8 cellular contexts compared by ENCODE assay signal in the genomic region with DNA sequence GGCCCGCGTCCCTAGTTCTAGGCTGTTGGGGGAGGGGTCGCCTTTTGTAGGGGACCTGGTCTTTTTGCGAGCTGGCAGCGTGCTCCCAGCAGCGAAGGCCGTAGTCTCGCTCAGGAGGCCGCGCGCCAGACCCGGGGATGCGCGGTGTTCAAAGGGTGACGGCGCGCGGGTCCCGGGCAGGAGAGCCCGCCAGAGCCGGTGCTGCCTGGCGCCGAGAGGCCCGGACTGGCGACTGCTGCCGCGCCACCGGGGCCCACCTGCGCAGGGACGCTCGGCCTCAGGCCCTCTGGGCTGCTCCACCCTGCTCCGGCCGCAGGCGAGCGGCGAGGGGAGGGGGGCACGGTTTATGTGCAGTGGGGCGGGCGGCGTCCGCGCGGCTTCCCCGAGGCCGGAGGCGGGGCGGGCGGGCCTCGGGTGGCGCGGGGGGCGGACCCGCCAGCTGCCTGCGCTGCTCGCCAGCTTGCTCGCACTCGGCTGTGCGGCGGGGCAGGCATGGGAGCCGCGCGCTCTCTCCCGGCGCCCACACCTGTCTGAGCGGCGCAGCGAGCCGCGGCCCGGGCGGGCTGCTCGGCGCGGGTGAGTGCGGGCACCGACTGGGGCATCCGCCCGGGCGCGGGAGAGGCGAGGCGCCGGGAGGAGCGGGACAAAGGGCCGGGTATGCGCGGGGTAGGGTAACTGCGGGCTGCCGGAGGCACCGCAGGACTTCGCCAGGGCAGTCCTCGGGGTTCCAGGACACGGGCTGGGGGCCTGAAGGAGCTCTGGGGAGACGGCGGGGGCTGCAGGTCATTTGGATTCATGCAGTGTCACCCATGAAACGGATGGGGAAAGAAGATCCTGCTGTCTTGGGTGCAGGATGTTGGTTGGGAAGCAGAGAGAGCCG. TPM values are rescaled to one million over a fixed set of nuclear protein-coding genes. Genes with fewer than 3 reads are reported as not detected.
DNase-seq lines count a peak whose midpoint lies in the region; ATAC-seq and TF ChIP-seq lines count a peak whose summit lies in the region.

A gene with protein sequence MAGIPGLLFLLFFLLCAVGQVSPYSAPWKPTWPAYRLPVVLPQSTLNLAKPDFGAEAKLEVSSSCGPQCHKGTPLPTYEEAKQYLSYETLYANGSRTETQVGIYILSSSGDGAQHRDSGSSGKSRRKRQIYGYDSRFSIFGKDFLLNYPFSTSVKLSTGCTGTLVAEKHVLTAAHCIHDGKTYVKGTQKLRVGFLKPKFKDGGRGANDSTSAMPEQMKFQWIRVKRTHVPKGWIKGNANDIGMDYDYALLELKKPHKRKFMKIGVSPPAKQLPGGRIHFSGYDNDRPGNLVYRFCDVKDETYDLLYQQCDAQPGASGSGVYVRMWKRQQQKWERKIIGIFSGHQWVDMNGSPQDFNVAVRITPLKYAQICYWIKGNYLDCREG (plus strand): TSS at position 467 of the 880 bp plus-strand sequence. CDS start 7,102 bp downstream, outside the sequence.

- no peaks in the 10 kb centered on the region for H3K9me2 ChIP-seq in SK-N-SH

- TF ChIP-seq EP300 in SK-N-SH (IDR thresholded peaks at IDR 0.05; ENCODE audit: borderline replicate concordance in 1 of 2, low read depth in 1 of 2, low read length in 1 of 2) = no peak

- H3K79me2 ChIP-seq in SK-N-SH (ENCODE audit: insufficient read depth) = peaks cover 60% of the 10 kb centered on the region

- H3K36me3 ChIP-seq in ES-I3 (ENCODE audit: insufficient read depth, low read length) (no peaks in the 10 kb centered on the region), SK-N-SH (replicated peaks in 1 of 2; ENCODE audit: control insufficient read depth in 1 of 2, insufficient read depth in 2 of 2, low read length in 1 of 2) (peaks cover 14 to 26% of the 10 kb centered on the region in 2 experiments)

- no peak for TF ChIP-seq RAD21 in SK-N-SH (IDR thresholded peaks at IDR 0.05; ENCODE audit: low read length)

- peaks cover 28% of the 10 kb centered on the region for H3K4me1 ChIP-seq in ES-I3 (ENCODE audit: insufficient read depth, low read length)
- peaks cover 6 to 23% of the 10 kb centered on the region in 2 experiments for H3K4me1 ChIP-seq in SK-N-SH (ENCODE audit: control insufficient read depth in 1 of 2, insufficient read depth in 2 of 2, low read depth in 1 of 2, low read length in 1 of 2)

- no peaks in the 10 kb centered on the region for H3K27me3 ChIP-seq in SK-N-SH (ENCODE audit: insufficient read depth)

- H3K9ac ChIP-seq in ES-I3 (ENCODE audit: low read depth, low read length) (peak within 1 kb of the TSS; percentile 77), SK-N-SH (peak within 1 kb of the TSS; percentile 99)

- ATAC-seq in HG02885 (IDR thresholded peaks at IDR 0.05; ENCODE audit: poor library complexity, unreplicated experiment) (peak; percentile 56), GM19467 (IDR thresholded peaks at IDR 0.05; ENCODE audit: unreplicated experiment) (no peak)

- no peak within 1 kb of the TSS for H2AFZ ChIP-seq in SK-N-SH (ENCODE audit: low read depth)

- DNase-seq in SK-N-SH (peak; percentile 88), choroid plexus epithelial cell (ENCODE audit: low read depth) (peak; percentile 54), kidney tubule cell (ENCODE audit: low spot score) (peak; percentile 86), NCI-H1694 treated with DMSO at 0.1 percent for 48 hours (lab: John Stamatoyannopoulos, UW) (no peak)
- peak; percentile 63 for DNase-seq in stimulated activated CD4-positive, alpha-beta T cell treated with anti-CD3 and anti-CD28 coated beads, Interleukin-15, amount 100 ng/mL, for 24 hours

- H3F3A ChIP-seq in SK-N-SH (replicated peaks; ENCODE audit: insufficient read depth) = peaks cover 54% of the 10 kb centered on the region

- H3K4me2 ChIP-seq in SK-N-SH = peak within 1 kb of the TSS; percentile 81

- H4K20me1 ChIP-seq in SK-N-SH (ENCODE audit: insufficient read depth) = peaks cover 21% of the 10 kb centered on the region

- POLR2A ChIA-PET in SK-N-SH (lab: Yijun Ruan, JAX) = interaction anchor here (1.3 kb wide), 1 partner anchor 128 kb away, joined by 5 read pairs; the partner anchor contains the start of gene ME3

- H3K9me3 ChIP-seq in ES-I3 (ENCODE audit: control insufficient read depth, insufficient read depth, low read length) (no peaks in the 10 kb centered on the region), SK-N-SH (no peaks in the 10 kb centered on the region)

- H3K27ac ChIP-seq in SK-N-SH (ENCODE audit: low read depth in 2 of 2, low read length in 1 of 2) = peak within 1 kb of the TSS; percentile 60 to 93

- CTCF ChIA-PET in SK-N-SH (lab: Yijun Ruan, JAX) = interaction anchor here (1.0 to 2.0 kb wide), 5 partner anchors 8 to 343 kb away, joined by 3 to 10 read pairs (median 4); no protein-coding TSS in a partner anchor

- H3K4me3 ChIP-seq in SK-N-SH (ENCODE audit: low read depth in 2 of 2, low read length in 1 of 2) (peak within 1 kb of the TSS; percentile 73 to 84), choroid plexus epithelial cell (ENCODE audit: low read depth, low read length) (peak within 1 kb of the TSS; percentile 73)

- 2% methylated on average over 24 of the region's 97 CpGs for WGBS in SK-N-SH (ENCODE audit: low lambda C conversion rate)

- no peak for TF ChIP-seq CTCF in SK-N-SH (IDR thresholded peaks at IDR 0.05)
- TF ChIP-seq CTCF in choroid plexus epithelial cell (conservative IDR thresholded peaks at IDR 0.05; ENCODE audit: low read depth, low read length) = no peak

TF ChIP-seq in SK-N-SH, 30 proteins besides CTCF, POLR2A, EP300 and RAD21 (continues in another document):
- TF ChIP-seq JUND (IDR thresholded peaks at IDR 0.05) = no peak
- TF ChIP-seq PBX3 (IDR thresholded peaks at IDR 0.05) = no peak
- no peak for TF ChIP-seq RCOR1 (IDR thresholded peaks at IDR 0.05; ENCODE audit: low read length)
- no peak for TF ChIP-seq EZH2phosphoT487 (IDR thresholded peaks at IDR 0.05; ENCODE audit: borderline replicate concordance, low read depth)
- TF ChIP-seq FOSL2 (IDR thresholded peaks at IDR 0.05; ENCODE audit: borderline replicate concordance, low read depth) = no peak
- TF ChIP-seq NRF1 (IDR thresholded peaks at IDR 0.05; ENCODE audit: low read depth, low read length) = peak; percentile 16; the same call in 1 of the 2 replicates
- TF ChIP-seq MEF2A (IDR thresholded peaks at IDR 0.05; ENCODE audit: borderline replicate concordance, low read depth) = no peak
- TF ChIP-seq POLR2AphosphoS5 (IDR thresholded peaks at IDR 0.05; ENCODE audit: low read depth, low read length) = peak; percentile 71
- no peak for TF ChIP-seq ZBTB33 (IDR thresholded peaks at IDR 0.05; ENCODE audit: borderline replicate concordance, low read depth)
- TF ChIP-seq, protein P1, sequence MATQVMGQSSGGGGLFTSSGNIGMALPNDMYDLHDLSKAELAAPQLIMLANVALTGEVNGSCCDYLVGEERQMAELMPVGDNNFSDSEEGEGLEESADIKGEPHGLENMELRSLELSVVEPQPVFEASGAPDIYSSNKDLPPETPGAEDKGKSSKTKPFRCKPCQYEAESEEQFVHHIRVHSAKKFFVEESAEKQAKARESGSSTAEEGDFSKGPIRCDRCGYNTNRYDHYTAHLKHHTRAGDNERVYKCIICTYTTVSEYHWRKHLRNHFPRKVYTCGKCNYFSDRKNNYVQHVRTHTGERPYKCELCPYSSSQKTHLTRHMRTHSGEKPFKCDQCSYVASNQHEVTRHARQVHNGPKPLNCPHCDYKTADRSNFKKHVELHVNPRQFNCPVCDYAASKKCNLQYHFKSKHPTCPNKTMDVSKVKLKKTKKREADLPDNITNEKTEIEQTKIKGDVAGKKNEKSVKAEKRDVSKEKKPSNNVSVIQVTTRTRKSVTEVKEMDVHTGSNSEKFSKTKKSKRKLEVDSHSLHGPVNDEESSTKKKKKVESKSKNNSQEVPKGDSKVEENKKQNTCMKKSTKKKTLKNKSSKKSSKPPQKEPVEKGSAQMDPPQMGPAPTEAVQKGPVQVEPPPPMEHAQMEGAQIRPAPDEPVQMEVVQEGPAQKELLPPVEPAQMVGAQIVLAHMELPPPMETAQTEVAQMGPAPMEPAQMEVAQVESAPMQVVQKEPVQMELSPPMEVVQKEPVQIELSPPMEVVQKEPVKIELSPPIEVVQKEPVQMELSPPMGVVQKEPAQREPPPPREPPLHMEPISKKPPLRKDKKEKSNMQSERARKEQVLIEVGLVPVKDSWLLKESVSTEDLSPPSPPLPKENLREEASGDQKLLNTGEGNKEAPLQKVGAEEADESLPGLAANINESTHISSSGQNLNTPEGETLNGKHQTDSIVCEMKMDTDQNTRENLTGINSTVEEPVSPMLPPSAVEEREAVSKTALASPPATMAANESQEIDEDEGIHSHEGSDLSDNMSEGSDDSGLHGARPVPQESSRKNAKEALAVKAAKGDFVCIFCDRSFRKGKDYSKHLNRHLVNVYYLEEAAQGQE (IDR thresholded peaks at IDR 0.05; ENCODE audit: low read depth, low read length) = peak; percentile 4; the same call in 1 of the 2 replicates
- peak; percentile 92 for TF ChIP-seq TAF1 (IDR thresholded peaks at IDR 0.05; ENCODE audit: borderline replicate concordance, low read depth, low read length)
- TF ChIP-seq RXRA (IDR thresholded peaks at IDR 0.05; ENCODE audit: borderline replicate concordance, low read depth) = no peak

RNA-seq across cellular contexts. Expression of the gene that starts here (rescaled TPM):
- 326 and 429 TPM in 2 replicates for polyA plus RNA-seq in SK-N-SH (2012; rRNA removed)
- 346 and 361 TPM in 2 replicates for polyA plus RNA-seq in SK-N-SH (2012; cell fraction: cytosol; rRNA removed)
- 89.2 and 204 TPM in 2 replicates for polyA plus RNA-seq in SK-N-SH (2012; cell fraction: nucleus; rRNA removed)
